In genomic region chr5:159297300-159297699, GRCh38 we compare ENCODE assay signal across 20 cellular contexts. TPM values are rescaled to one million over a fixed set of nuclear protein-coding genes. Genes with fewer than 3 reads are reported as not detected.
"Had no signal": no experiment of that assay in that cellular context is flagged by ENCODE, and none has a peak within 500 bp of the region (broad histone marks: within the 10 kb centered on the region; RNA-seq: fewer than 3 reads in every experiment).

No MANE protein-coding gene starts in this region.

RNA-seq across cellular contexts. Expression of gene IL12B, which starts 33.0 kb away (rescaled TPM):
- total RNA-seq: activated naive CD4-positive, alpha-beta T cell treated with anti-CD3 and anti-CD28 coated beads for 36 hours; activated naive CD8-positive, alpha-beta T cell treated with anti-CD3 and anti-CD28 coated beads for 36 hours; activated naive CD8-positive, alpha-beta T cell treated with anti-CD3 and anti-CD28 coated beads, Interleukin-2, amount 10 ng/mL, durations not matched to agents 7 days and 5 days; activated T-cell treated with anti-CD3 and anti-CD28 coated beads, Interleukin-2, amount 50 U/mL, for 4 hours; activated T-cell treated with anti-CD3 and anti-CD28 coated beads, Interleukin-2, amount 50 U/mL, for 72 hours; activated T-helper 1 cell treated with anti-CD3 and anti-CD28 coated beads, Interleukin-12 subunit alpha, Interleukin-12 subunit beta, Interleukin-2, Interleukin-4 antibody, amounts not matched to agents 30 ng/mL and 10 ng/mL and 1 ng/mL, durations not matched to agents 14 hours and 24 hours and 36 hours; activated T-helper 17 cell treated with anti-CD3 and anti-CD28 coated beads, Interleukin-2, amount 50 U/mL, for 72 hours; activated T-helper 2 cell treated with anti-CD3 and anti-CD28 coated beads, Interferon-gamma antibody, Interleukin-2, Interleukin-4, amounts not matched to agents 10 μg/mL and 5 μg/mL and 100 μg/mL, durations not matched to agents 14 hours and 24 hours and 36 hours; adrenal gland; aorta; ascending aorta; astrocyte; body of pancreas; breast epithelium; bronchial epithelial cell; cardiac muscle cell; cardiac septum; cerebellum; chondrocyte had no signal
- polyA plus RNA-seq: adipose tissue, adrenal gland, aorta, cardiac muscle cell had no signal
